16 cellular contexts compared by ENCODE assay signal in the genomic region with DNA sequence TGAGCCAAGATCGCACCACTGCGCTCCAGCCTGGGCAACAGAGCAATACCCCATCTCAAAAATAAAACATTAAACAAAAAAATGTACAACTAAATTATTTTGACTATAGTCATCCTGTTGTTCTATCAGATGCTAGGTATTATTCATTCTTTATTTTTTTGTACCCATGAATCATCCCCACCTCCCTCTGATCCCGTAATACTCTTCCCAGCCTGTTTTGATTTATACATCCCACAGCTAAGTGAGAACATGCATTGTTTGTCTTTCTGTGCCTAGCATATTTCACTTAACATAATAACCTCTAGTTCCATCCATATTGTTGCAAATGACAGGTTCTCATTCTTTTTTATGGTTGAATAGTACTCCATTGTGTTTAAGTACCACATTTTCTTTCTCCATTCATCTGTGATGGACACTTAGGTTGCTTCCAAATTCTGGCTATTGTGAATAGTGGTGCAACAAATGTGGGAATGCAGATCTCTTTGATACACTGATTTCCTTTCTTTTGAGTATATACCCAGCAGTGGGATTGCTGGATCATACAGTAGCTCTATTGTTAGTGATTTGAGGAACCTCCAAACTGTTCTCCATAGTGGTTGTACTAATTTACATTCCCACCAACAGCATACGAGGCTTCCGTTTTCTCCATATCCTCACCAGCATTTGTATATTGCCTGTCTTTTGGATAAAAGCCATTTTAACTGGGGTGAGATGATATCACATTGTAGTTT.
DNase-seq lines count a peak whose midpoint lies in the region; ATAC-seq and TF ChIP-seq lines count a peak whose summit lies in the region.
"Had no signal": no experiment of that assay in that cellular context is flagged by ENCODE, and none has a peak within 500 bp of the region (broad histone marks: within the 10 kb centered on the region; RNA-seq: fewer than 3 reads in every experiment).

No MANE protein-coding gene starts in this region.

- no peak for ATAC-seq in activated T-helper 17 cell treated with anti-CD3 and anti-CD28 coated beads, Interleukin-2, amount 50 U/mL, for 72 hours (replicated peaks)
- no peak for ATAC-seq in T-cell (replicated peaks in 1 of 4)
- ATAC-seq: GM12878 had no signal

- DNase-seq in AG10803 (ENCODE audit: low read depth) (peak; percentile 22), HS-5 (ENCODE audit: low read depth) (peak; percentile 29), fibroblast of villous mesenchyme (ENCODE audit: low read depth) (peak; percentile 53), T-cell (no peak), NCI-H1417 treated with DMSO at 0.1 percent for 48 hours (lab: John Stamatoyannopoulos, UW) (no peak), vagina (ENCODE audit: extremely low spot score in 2 of 2) (no peak), islet precursor cell (no peak)
- DNase-seq: NCI-H2107; NCI-H345; NCI-H69; NK-92 treated with Interleukin-12 subunit alpha and Interleukin-12 subunit beta, amount 100 ng/mL, for 24 hours; OCI-M1 had no signal

- peak overlapping the region; percentile 64 for H3K27ac Mint-ChIP-seq in activated T-helper 17 cell treated with anti-CD3 and anti-CD28 coated beads, Interleukin-2, amount 50 U/mL, for 72 hours
- no peak overlapping the region for H3K27ac Mint-ChIP-seq in T-cell

- H3K27me3 ChIP-seq in vagina: no peaks in the 10 kb centered on the region

- no peaks in the 10 kb centered on the region for H3K27me3 Mint-ChIP-seq in activated T-helper 17 cell treated with anti-CD3 and anti-CD28 coated beads, Interleukin-2, amount 50 U/mL, for 72 hours
- H3K27me3 Mint-ChIP-seq in T-cell: no peaks in the 10 kb centered on the region

- no peak overlapping the region for H3K4me3 Mint-ChIP-seq in activated T-helper 17 cell treated with anti-CD3 and anti-CD28 coated beads, Interleukin-2, amount 50 U/mL, for 72 hours
- H3K4me3 Mint-ChIP-seq in T-cell: no peak overlapping the region

- POLR2A ChIA-PET in T-cell (lab: Charles Lee): interaction anchor here in 1 of 2 donors (0.5 kb wide), 1 partner anchor 11 kb away, joined by 3 read pairs; no protein-coding TSS in a partner anchor

- H3K9me3 Mint-ChIP-seq in activated T-helper 17 cell treated with anti-CD3 and anti-CD28 coated beads, Interleukin-2, amount 50 U/mL, for 72 hours: no peaks in the 10 kb centered on the region
- no peaks in the 10 kb centered on the region for H3K9me3 Mint-ChIP-seq in T-cell

- intact Hi-C loops in vagina (cut with DNase I): no loop called here

- peaks cover 100% of the 10 kb centered on the region for H3K36me3 Mint-ChIP-seq in activated T-helper 17 cell treated with anti-CD3 and anti-CD28 coated beads, Interleukin-2, amount 50 U/mL, for 72 hours (ENCODE audit: low read depth)
- peaks cover 65% of the 10 kb centered on the region for H3K36me3 Mint-ChIP-seq in T-cell

- no peak for TF ChIP-seq POLR2A in vagina (IDR thresholded peaks at IDR 0.05)

- H3K4me1 Mint-ChIP-seq in activated T-helper 17 cell treated with anti-CD3 and anti-CD28 coated beads, Interleukin-2, amount 50 U/mL, for 72 hours: no peaks in the 10 kb centered on the region
- H3K4me1 Mint-ChIP-seq in T-cell: no peaks in the 10 kb centered on the region

- no peaks in the 10 kb centered on the region for H3K9me3 ChIP-seq in vagina

- H3K4me3 ChIP-seq in AG10803 (ENCODE audit: low read length) (no peak overlapping the region), fibroblast of villous mesenchyme (ENCODE audit: low read depth, low read length) (no peak overlapping the region), vagina (no peak overlapping the region)
- H3K4me3 ChIP-seq: GM12878 had no signal

- TF ChIP-seq CTCF in AG10803 (conservative IDR thresholded peaks at IDR 0.05; ENCODE audit: low read length): no peak
- TF ChIP-seq CTCF in fibroblast of villous mesenchyme (IDR thresholded peaks at IDR 0.05; ENCODE audit: insufficient read depth, low read depth, low read length): no peak
- TF ChIP-seq CTCF in vagina (IDR thresholded peaks at IDR 0.05): no peak

- peaks cover 4% of the 10 kb centered on the region for H3K4me1 ChIP-seq in vagina

- peaks cover 5 to 80% of the 10 kb centered on the region in 2 donors for H3K36me3 ChIP-seq in vagina

- H3K27ac ChIP-seq in vagina: no peak overlapping the region
- H3K27ac ChIP-seq: C4-2B, KMS-11 had no signal

- CTCF ChIA-PET in T-cell (lab: Charles Lee): interaction anchor here (0.9 to 1.6 kb wide), 3 partner anchors 22 to 182 kb away, joined by 3 to 7 read pairs (median 3); no protein-coding TSS in a partner anchor

Comparison
In these comparisons a context has a peak if more than half of its experiments do, and no peak if none do; other contexts are left out.
1. DNase-seq: peak in AG10803 (single experiment), HS-5 (single experiment) and fibroblast of villous mesenchyme (single experiment); none in T-cell (0 of 34), NCI-H1417 treated with DMSO at 0.1 percent for 48 hours (single experiment), vagina (0 of 2) and islet precursor cell (single experiment).